14 cellular contexts compared by ENCODE assay signal in the genomic region with DNA sequence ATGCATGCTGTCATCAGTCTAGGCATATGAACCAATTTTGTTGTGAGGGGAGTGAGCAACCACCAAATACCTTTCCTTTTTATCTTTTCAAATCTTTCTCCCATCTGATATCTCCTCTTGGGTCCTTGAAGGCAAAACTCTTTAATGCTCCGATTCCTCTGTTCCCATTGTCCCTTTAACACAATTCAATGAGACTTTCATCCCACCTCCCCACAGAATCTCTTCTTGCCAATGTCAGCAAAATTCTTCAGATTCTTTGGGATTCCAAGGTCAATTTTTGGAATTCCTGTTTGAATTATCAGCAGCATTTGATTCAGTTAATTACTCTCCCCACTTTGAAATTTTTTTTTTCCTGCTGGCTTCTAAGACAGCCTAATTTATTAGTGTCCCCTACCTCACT.
DNase-seq lines count a peak whose midpoint lies in the region; ATAC-seq and TF ChIP-seq lines count a peak whose summit lies in the region.
"Had no signal": no experiment of that assay in that cellular context is flagged by ENCODE, and none has a peak within 500 bp of the region (broad histone marks: within the 10 kb centered on the region; RNA-seq: fewer than 3 reads in every experiment).

No MANE protein-coding gene starts in this region.

- no peaks in the 10 kb centered on the region for H3K9me3 ChIP-seq in IMR-90 (ENCODE audit: control insufficient read depth, insufficient read depth, low read length)
- H3K9me3 ChIP-seq: HAP-1 had no signal

- H2AK5ac ChIP-seq in IMR-90 (ENCODE audit: low read depth, low read length) (no peak overlapping the region), mesendoderm (ENCODE audit: low read length) (no peak overlapping the region)

- no peak overlapping the region for H2AK9ac ChIP-seq in IMR-90 (replicated peaks; ENCODE audit: low read depth, low read length, poor library complexity)

- H2AFZ ChIP-seq in IMR-90 (replicated peaks; ENCODE audit: low read length, poor library complexity) = no peak overlapping the region

- H3K23ac ChIP-seq in IMR-90 (ENCODE audit: low read depth, low read length) (no peak overlapping the region), mesendoderm (ENCODE audit: low read length) (no peak overlapping the region)

- POLR2A ChIA-PET in IMR-90 (lab: Charles Lee; ENCODE audit: unreplicated experiment) = no interaction called here

- dilution Hi-C loops in IMR-90 (cut with HindIII; ENCODE audit: low sequenced_read_pairs, unreplicated experiment) = no loop called here

- no peak overlapping the region for H4K91ac ChIP-seq in IMR-90 (ENCODE audit: insufficient read depth, low read depth, low read length)

- H3K36me3 ChIP-seq in H7 (replicated peaks; ENCODE audit: control insufficient read depth, insufficient read depth, low read length) (no peaks in the 10 kb centered on the region), IMR-90 (ENCODE audit: control insufficient read depth, insufficient read depth, low read length) (no peaks in the 10 kb centered on the region), mesendoderm (ENCODE audit: control insufficient read depth, insufficient read depth, low read length) (no peaks in the 10 kb centered on the region)
- H3K36me3 ChIP-seq: HAP-1 had no signal

- DNase-seq in H7 (peak; percentile 3), IMR-90 (no peak), mesendoderm (peak; percentile 88), DMS114 treated with DMSO at 0.1 percent for 48 hours (lab: John Stamatoyannopoulos, UW; ENCODE audit: unreplicated experiment) (no peak), NCI-H2029 (lab: John Stamatoyannopoulos, UW) (no peak)
- DNase-seq: Calu3; CD4-positive, alpha-beta memory T cell; COR-L47; DMS153; DND-41; GOT3; HFFc6 had no signal

- H3K4me3 ChIP-seq in H7 (ENCODE audit: insufficient read depth, low read depth, low read length) (no peak overlapping the region), IMR-90 (ENCODE audit: insufficient read depth, low read depth, low read length) (no peak overlapping the region), mesendoderm (ENCODE audit: low read length) (no peak overlapping the region)
- H3K4me3 ChIP-seq: HAP-1 had no signal

- TF ChIP-seq CTCF in IMR-90 (conservative IDR thresholded peaks at IDR 0.05; ENCODE audit: low read depth, low read length) = no peak

- no peak for TF ChIP-seq RAD21 in IMR-90 (IDR thresholded peaks at IDR 0.05; ENCODE audit: low read length)

- H3K79me2 ChIP-seq in mesendoderm (ENCODE audit: control insufficient read depth, insufficient read depth, low read length) = no peaks in the 10 kb centered on the region

- ATAC-seq in IMR-90 (ENCODE audit: low read depth) = no peak
- no peak for ATAC-seq in HG03521 (IDR thresholded peaks at IDR 0.05; ENCODE audit: unreplicated experiment)

- H3K56ac ChIP-seq in IMR-90 (ENCODE audit: extremely low read depth, insufficient read depth, low read length) (no peak overlapping the region), mesendoderm (ENCODE audit: low read length) (no peak overlapping the region)

- TF ChIP-seq POLR2A in IMR-90 (IDR thresholded peaks at IDR 0.05; ENCODE audit: low read depth, low read length) = no peak

- H3K18ac ChIP-seq in IMR-90 (ENCODE audit: low read depth, low read length) (no peak overlapping the region), mesendoderm (ENCODE audit: low read length) (no peak overlapping the region)

- no peaks in the 10 kb centered on the region for H3K9me1 ChIP-seq in IMR-90 (ENCODE audit: insufficient read depth, low read length)

- no peaks in the 10 kb centered on the region for H3K4me1 ChIP-seq in IMR-90 (ENCODE audit: control insufficient read depth, insufficient read depth, low read length)
- no peaks in the 10 kb centered on the region for H3K4me1 ChIP-seq in mesendoderm (ENCODE audit: control insufficient read depth, low read depth, low read length)
- H3K4me1 ChIP-seq: HAP-1 had no signal

- H4K5ac ChIP-seq in IMR-90 (ENCODE audit: low read depth, low read length) = no peak overlapping the region
- no peak overlapping the region for H4K5ac ChIP-seq in mesendoderm (ENCODE audit: low read length)

- no peak overlapping the region for H3K14ac ChIP-seq in IMR-90 (replicated peaks; ENCODE audit: low read depth, low read length)

- no peak overlapping the region for H2BK20ac ChIP-seq in IMR-90 (ENCODE audit: low read depth, low read length)

- in situ Hi-C loops in IMR-90 (cut with MboI; ENCODE audit: low sequenced_read_pairs) = no loop called here

- no peak overlapping the region for H3K27ac ChIP-seq in IMR-90 (ENCODE audit: insufficient read depth, low read length)
- no peak overlapping the region for H3K27ac ChIP-seq in mesendoderm (ENCODE audit: low read depth, low read length)

- H4K8ac ChIP-seq in IMR-90 (ENCODE audit: low read depth in 2 of 2, low read length in 2 of 2) = no peak overlapping the region
- H4K8ac ChIP-seq in mesendoderm (ENCODE audit: low read depth, low read length) = no peak overlapping the region

- intact Hi-C loops in IMR-90 (cut with micrococcal nuclease) = no loop called here

- WGBS in IMR-90 (ENCODE audit: extremely low coverage in 2 of 2, insufficient read length in 1 of 2), 2 experiments = 60% methylated on average over 1 of the region's 1 CpG; no CpG with 5 or more reads in 1 of the 2 experiments
- no CpG with 5 or more reads among the region's 1 CpG for WGBS in mesendoderm (ENCODE audit: extremely low coverage, insufficient coverage, low lambda C conversion rate)

- H2BK15ac ChIP-seq in IMR-90 (ENCODE audit: low read depth, low read length) = no peak overlapping the region
- no peak overlapping the region for H2BK15ac ChIP-seq in mesendoderm (replicated peaks; ENCODE audit: low read depth)

- H2BK120ac ChIP-seq in IMR-90 (ENCODE audit: low read depth, low read length) (no peak overlapping the region), mesendoderm (ENCODE audit: low read depth, low read length) (no peak overlapping the region)

- H3K9ac ChIP-seq in IMR-90 (ENCODE audit: low read depth, low read length) (no peak overlapping the region), mesendoderm (ENCODE audit: low read length) (no peak overlapping the region)

- CTCF ChIA-PET in IMR-90 (lab: Yijun Ruan, JAX) = no interaction called here

- no peaks in the 10 kb centered on the region for H3K79me1 ChIP-seq in IMR-90 (ENCODE audit: low read depth in 1 of 2, low read length in 2 of 2)
- no peaks in the 10 kb centered on the region for H3K79me1 ChIP-seq in mesendoderm (ENCODE audit: low read length)

- H3K4ac ChIP-seq in IMR-90 (ENCODE audit: low read depth, low read length) (no peak overlapping the region), mesendoderm (ENCODE audit: low read depth, low read length) (no peak overlapping the region)

- H3K27me3 ChIP-seq in H7 (ENCODE audit: control insufficient read depth, insufficient read depth, low read length) = no peaks in the 10 kb centered on the region
- no peaks in the 10 kb centered on the region for H3K27me3 ChIP-seq in IMR-90 (ENCODE audit: control insufficient read depth, insufficient read depth, low read length)
- no peaks in the 10 kb centered on the region for H3K27me3 ChIP-seq in mesendoderm (ENCODE audit: insufficient read depth, low read length, poor library complexity)

- H4K20me1 ChIP-seq in IMR-90 (ENCODE audit: insufficient read depth, low read length) = no peaks in the 10 kb centered on the region

- H3K4me2 ChIP-seq in IMR-90 (ENCODE audit: low read depth, low read length) (no peak overlapping the region), mesendoderm (ENCODE audit: low read length) (no peak overlapping the region)

- H2BK5ac ChIP-seq in IMR-90 (ENCODE audit: low read depth, low read length, poor library complexity, severe bottlenecking) = no peak overlapping the region
- no peak overlapping the region for H2BK5ac ChIP-seq in mesendoderm (ENCODE audit: low read length)

- BruUV-seq in IMR-90 (replicated peaks; lab: Mats Ljungman, UMichigan) = no TSS peak

TF ChIP-seq in IMR-90, 13 proteins besides CTCF, POLR2A, EP300 and RAD21:
- TF ChIP-seq MAFK (IDR thresholded peaks at IDR 0.05; ENCODE audit: low read depth, low read length) = peak; percentile 30; the same call in 1 of the 2 replicates
- no peak for TF ChIP-seq CEBPB (IDR thresholded peaks at IDR 0.05; ENCODE audit: low read depth, low read length)

Comparison
In these comparisons a context has a peak if more than half of its experiments do, and no peak if none do; other contexts are left out.
1. DNase-seq: peak in H7 (single experiment) and mesendoderm (single experiment); none in IMR-90 (single experiment), DMS114 treated with DMSO at 0.1 percent for 48 hours (single experiment) and NCI-H2029 (single experiment).